In the genomic region with DNA sequence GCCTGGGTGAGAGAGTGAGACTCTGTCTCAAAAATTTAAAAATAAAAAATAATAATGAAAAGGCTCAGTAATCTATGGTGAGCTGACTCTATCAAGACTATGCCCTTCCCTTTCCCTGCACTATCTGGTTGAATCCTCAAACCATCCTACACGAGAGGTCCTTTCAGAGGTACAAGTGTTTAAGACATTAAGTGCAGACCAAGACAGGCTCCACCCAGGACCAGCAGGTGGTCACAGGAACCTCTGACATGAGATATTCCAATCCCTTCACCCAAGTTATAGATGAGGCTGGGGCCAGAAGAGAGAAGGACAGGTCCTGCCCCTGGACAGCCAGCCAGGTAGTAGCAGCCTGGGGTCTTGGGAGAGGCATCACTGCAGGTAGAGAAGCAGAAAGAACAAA, we compare ENCODE assay signal across 1 cellular context.
TF ChIP-seq lines count a peak whose summit lies in the region.

No MANE protein-coding gene starts in this region.

TF ChIP-seq in SK-N-SH, 30 proteins besides CTCF, POLR2A, EP300 and RAD21 (continued from another document):
- TF ChIP-seq, protein P1, sequence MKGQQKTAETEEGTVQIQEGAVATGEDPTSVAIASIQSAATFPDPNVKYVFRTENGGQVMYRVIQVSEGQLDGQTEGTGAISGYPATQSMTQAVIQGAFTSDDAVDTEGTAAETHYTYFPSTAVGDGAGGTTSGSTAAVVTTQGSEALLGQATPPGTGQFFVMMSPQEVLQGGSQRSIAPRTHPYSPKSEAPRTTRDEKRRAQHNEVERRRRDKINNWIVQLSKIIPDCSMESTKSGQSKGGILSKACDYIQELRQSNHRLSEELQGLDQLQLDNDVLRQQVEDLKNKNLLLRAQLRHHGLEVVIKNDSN (IDR thresholded peaks at IDR 0.05; ENCODE audit: borderline replicate concordance, low read depth), result no peak
- no peak for TF ChIP-seq FOXJ3 (CRISPR knock-in tag; IDR thresholded peaks at IDR 0.05)
